ENCODE assay signal across 13 cellular contexts in the genomic region with DNA sequence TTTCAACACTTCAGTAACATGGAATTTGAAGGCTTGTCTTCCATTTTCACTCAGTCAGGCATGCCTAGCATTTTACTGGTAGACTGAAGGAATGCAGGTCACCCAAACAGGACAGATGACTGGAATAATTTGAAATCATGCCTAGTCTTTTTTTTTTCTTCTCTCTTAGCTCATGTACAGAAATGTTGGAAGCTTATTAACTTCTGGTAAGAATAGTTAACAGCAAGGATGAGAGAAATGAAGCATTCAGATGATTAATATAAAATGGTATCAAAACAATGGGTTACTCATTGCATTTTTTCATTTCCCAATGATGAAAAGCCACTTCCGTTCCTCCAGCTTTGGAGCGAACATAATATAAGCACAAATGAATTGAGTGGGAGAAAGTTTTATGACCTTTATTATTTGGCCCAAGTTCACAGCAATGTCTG.
DNase-seq lines count a peak whose midpoint lies in the region; ATAC-seq and TF ChIP-seq lines count a peak whose summit lies in the region.
"Had no signal": no experiment of that assay in that cellular context is flagged by ENCODE, and none has a peak within 500 bp of the region (broad histone marks: within the 10 kb centered on the region; RNA-seq: fewer than 3 reads in every experiment).

No MANE protein-coding gene starts in this region.

- ATAC-seq in SK-N-SH treated with all-trans-retinoic acid at 6 μM for 48 hours = peak; percentile 67
- ATAC-seq: left lobe of liver, sciatic nerve had no signal

- no peak overlapping the region for H3K4me2 ChIP-seq in trophoblast cell (ENCODE audit: low read length)

- no peak overlapping the region for H4K91ac ChIP-seq in trophoblast cell (ENCODE audit: low read depth, low read length)

- no peak overlapping the region for H4K12ac ChIP-seq in trophoblast cell (ENCODE audit: low read depth, low read length)

- peaks cover 0 to 2% of the 10 kb centered on the region in 2 experiments for H3K4me1 ChIP-seq in trophoblast cell (ENCODE audit: control insufficient read depth in 1 of 2, insufficient read depth in 2 of 2, low read length in 2 of 2)

- H3K27me3 ChIP-seq in trophoblast cell (ENCODE audit: insufficient read depth, low read length) = no peaks in the 10 kb centered on the region

- no peak overlapping the region for H3K18ac ChIP-seq in trophoblast cell (ENCODE audit: low read length)

- no peak overlapping the region for H2AFZ ChIP-seq in trophoblast cell (ENCODE audit: insufficient read depth, low read length, poor library complexity)

- DNase-seq in EL (peak; percentile 89), fibroblast of peridontal ligament (ENCODE audit: extremely low read depth) (peak; percentile 92), trophoblast cell (peak; percentile 42 to 82), NCI-H2171 (lab: John Stamatoyannopoulos, UW) (no peak), GF-D8 (lab: John Stamatoyannopoulos, UW) (no peak), KG1 (lab: John Stamatoyannopoulos, UW) (no peak), NCI-H1417 treated with DMSO at 0.1 percent for 48 hours (lab: John Stamatoyannopoulos, UW) (no peak)
- DNase-seq: activated CD4-positive, alpha-beta T cell treated with anti-CD3 and anti-CD28 coated beads, Interleukin-2, amount 10 ng/mL, durations not matched to agents 7 days and 5 days; activated naive CD4-positive, alpha-beta T cell; effector memory CD4-positive, alpha-beta T cell had no signal

- no peak overlapping the region for H2BK5ac ChIP-seq in trophoblast cell (ENCODE audit: low read depth, low read length, poor library complexity)

- no peak overlapping the region for H2BK12ac ChIP-seq in trophoblast cell (ENCODE audit: low read length)

- WGBS in trophoblast cell (ENCODE audit: extremely low coverage, insufficient coverage, insufficient read length) = no CpG with 5 or more reads among the region's 2 CpGs

- H3K36me3 ChIP-seq in trophoblast cell (ENCODE audit: control insufficient read depth in 1 of 2, insufficient read depth in 2 of 2, low read length in 2 of 2) = no peaks in the 10 kb centered on the region

- H3K4me3 ChIP-seq in trophoblast cell (ENCODE audit: low read depth, low read length) = no peak overlapping the region

- peaks cover 5% of the 10 kb centered on the region for H3K79me1 ChIP-seq in trophoblast cell (ENCODE audit: low read length)

- H3K9me3 ChIP-seq in trophoblast cell (ENCODE audit: insufficient read depth, low read depth, low read length) = no peaks in the 10 kb centered on the region

- H3K23ac ChIP-seq in trophoblast cell (ENCODE audit: low read length) = no peak overlapping the region

- no peak overlapping the region for H4K8ac ChIP-seq in trophoblast cell (ENCODE audit: low read depth, low read length)

- no peak overlapping the region for H2BK120ac ChIP-seq in trophoblast cell (ENCODE audit: insufficient read depth, low read length, poor library complexity)

- H3K9ac ChIP-seq in trophoblast cell (ENCODE audit: low read length) = no peak overlapping the region

- H2AK5ac ChIP-seq in trophoblast cell (ENCODE audit: low read length) = no peak overlapping the region

- no peak overlapping the region for H3K4ac ChIP-seq in trophoblast cell (ENCODE audit: low read depth, low read length)

- no peak overlapping the region for H3K27ac ChIP-seq in trophoblast cell (ENCODE audit: low read depth, low read length)

- H3K14ac ChIP-seq in trophoblast cell (ENCODE audit: low read length) = no peak overlapping the region

- no peaks in the 10 kb centered on the region for H3K79me2 ChIP-seq in trophoblast cell (ENCODE audit: control insufficient read depth, insufficient read depth, low read length, poor library complexity)

TF ChIP-seq in SK-N-SH treated with all-trans-retinoic acid at 6 μM for 48 hours, 23 proteins besides CTCF, POLR2A, EP300 and RAD21:
- TF ChIP-seq BACH2 (CRISPR knock-in tag; IDR thresholded peaks at IDR 0.05; ENCODE audit: borderline replicate concordance) (no peak), OSR1 (CRISPR knock-in tag; IDR thresholded peaks at IDR 0.05) (no peak), ZFP30 (CRISPR knock-in tag; IDR thresholded peaks at IDR 0.05) (no peak), TCF4 (CRISPR knock-in tag; IDR thresholded peaks at IDR 0.05; ENCODE audit: borderline replicate concordance) (no peak), ZC3H10 (CRISPR knock-in tag; IDR thresholded peaks at IDR 0.05) (no peak), SNAI2 (CRISPR knock-in tag; IDR thresholded peaks at IDR 0.05) (no peak), CSDC2 (CRISPR knock-in tag; IDR thresholded peaks at IDR 0.05) (no peak), PPARA (CRISPR knock-in tag; IDR thresholded peaks at IDR 0.05; ENCODE audit: borderline replicate concordance) (no peak), GLIS3 (CRISPR knock-in tag; IDR thresholded peaks at IDR 0.05) (no peak), ZNF565 (CRISPR knock-in tag; conservative IDR thresholded peaks at IDR 0.05; ENCODE audit: low read depth) (no peak), ZFP3 (CRISPR knock-in tag; IDR thresholded peaks at IDR 0.05) (no peak)
- TF ChIP-seq, protein P1, sequence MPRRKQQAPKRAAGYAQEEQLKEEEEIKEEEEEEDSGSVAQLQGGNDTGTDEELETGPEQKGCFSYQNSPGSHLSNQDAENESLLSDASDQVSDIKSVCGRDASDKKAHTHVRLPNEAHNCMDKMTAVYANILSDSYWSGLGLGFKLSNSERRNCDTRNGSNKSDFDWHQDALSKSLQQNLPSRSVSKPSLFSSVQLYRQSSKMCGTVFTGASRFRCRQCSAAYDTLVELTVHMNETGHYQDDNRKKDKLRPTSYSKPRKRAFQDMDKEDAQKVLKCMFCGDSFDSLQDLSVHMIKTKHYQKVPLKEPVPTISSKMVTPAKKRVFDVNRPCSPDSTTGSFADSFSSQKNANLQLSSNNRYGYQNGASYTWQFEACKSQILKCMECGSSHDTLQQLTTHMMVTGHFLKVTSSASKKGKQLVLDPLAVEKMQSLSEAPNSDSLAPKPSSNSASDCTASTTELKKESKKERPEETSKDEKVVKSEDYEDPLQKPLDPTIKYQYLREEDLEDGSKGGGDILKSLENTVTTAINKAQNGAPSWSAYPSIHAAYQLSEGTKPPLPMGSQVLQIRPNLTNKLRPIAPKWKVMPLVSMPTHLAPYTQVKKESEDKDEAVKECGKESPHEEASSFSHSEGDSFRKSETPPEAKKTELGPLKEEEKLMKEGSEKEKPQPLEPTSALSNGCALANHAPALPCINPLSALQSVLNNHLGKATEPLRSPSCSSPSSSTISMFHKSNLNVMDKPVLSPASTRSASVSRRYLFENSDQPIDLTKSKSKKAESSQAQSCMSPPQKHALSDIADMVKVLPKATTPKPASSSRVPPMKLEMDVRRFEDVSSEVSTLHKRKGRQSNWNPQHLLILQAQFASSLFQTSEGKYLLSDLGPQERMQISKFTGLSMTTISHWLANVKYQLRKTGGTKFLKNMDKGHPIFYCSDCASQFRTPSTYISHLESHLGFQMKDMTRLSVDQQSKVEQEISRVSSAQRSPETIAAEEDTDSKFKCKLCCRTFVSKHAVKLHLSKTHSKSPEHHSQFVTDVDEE (CRISPR knock-in tag; IDR thresholded peaks at IDR 0.05) = no peak
- TF ChIP-seq, protein P2, sequence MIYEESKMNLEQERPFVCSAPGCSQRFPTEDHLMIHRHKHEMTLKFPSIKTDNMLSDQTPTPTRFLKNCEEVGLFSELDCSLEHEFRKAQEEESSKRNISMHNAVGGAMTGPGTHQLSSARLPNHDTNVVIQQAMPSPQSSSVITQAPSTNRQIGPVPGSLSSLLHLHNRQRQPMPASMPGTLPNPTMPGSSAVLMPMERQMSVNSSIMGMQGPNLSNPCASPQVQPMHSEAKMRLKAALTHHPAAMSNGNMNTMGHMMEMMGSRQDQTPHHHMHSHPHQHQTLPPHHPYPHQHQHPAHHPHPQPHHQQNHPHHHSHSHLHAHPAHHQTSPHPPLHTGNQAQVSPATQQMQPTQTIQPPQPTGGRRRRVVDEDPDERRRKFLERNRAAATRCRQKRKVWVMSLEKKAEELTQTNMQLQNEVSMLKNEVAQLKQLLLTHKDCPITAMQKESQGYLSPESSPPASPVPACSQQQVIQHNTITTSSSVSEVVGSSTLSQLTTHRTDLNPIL (CRISPR knock-in tag; IDR thresholded peaks at IDR 0.05; ENCODE audit: low read depth) = no peak
- TF ChIP-seq, protein P3, sequence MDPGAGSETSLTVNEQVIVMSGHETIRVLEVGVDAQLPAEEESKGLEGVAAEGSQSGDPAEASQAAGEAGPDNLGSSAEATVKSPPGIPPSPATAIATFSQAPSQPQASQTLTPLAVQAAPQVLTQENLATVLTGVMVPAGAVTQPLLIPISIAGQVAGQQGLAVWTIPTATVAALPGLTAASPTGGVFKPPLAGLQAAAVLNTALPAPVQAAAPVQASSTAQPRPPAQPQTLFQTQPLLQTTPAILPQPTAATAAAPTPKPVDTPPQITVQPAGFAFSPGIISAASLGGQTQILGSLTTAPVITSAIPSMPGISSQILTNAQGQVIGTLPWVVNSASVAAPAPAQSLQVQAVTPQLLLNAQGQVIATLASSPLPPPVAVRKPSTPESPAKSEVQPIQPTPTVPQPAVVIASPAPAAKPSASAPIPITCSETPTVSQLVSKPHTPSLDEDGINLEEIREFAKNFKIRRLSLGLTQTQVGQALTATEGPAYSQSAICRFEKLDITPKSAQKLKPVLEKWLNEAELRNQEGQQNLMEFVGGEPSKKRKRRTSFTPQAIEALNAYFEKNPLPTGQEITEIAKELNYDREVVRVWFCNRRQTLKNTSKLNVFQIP (CRISPR knock-in tag; IDR thresholded peaks at IDR 0.05; ENCODE audit: borderline replicate concordance, low read depth) = no peak
- TF ChIP-seq, protein P4, sequence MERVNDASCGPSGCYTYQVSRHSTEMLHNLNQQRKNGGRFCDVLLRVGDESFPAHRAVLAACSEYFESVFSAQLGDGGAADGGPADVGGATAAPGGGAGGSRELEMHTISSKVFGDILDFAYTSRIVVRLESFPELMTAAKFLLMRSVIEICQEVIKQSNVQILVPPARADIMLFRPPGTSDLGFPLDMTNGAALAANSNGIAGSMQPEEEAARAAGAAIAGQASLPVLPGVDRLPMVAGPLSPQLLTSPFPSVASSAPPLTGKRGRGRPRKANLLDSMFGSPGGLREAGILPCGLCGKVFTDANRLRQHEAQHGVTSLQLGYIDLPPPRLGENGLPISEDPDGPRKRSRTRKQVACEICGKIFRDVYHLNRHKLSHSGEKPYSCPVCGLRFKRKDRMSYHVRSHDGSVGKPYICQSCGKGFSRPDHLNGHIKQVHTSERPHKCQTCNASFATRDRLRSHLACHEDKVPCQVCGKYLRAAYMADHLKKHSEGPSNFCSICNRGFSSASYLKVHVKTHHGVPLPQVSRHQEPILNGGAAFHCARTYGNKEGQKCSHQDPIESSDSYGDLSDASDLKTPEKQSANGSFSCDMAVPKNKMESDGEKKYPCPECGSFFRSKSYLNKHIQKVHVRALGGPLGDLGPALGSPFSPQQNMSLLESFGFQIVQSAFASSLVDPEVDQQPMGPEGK (CRISPR knock-in tag; IDR thresholded peaks at IDR 0.05; ENCODE audit: borderline replicate concordance) = no peak
TF ChIP-seq in SK-N-SH treated with all-trans-retinoic acid at 6 μM for 48 hours: peak in this region for 0.

Comparison
In these comparisons a context has a peak if more than half of its experiments do, and no peak if none do; other contexts are left out.
1. DNase-seq: peak in EL (single experiment), fibroblast of peridontal ligament (single experiment) and trophoblast cell (2 of 2); none in NCI-H2171 (single experiment), GF-D8 (single experiment), KG1 (single experiment) and NCI-H1417 treated with DMSO at 0.1 percent for 48 hours (single experiment).